17 cellular contexts compared by ENCODE assay signal in the genomic region with DNA sequence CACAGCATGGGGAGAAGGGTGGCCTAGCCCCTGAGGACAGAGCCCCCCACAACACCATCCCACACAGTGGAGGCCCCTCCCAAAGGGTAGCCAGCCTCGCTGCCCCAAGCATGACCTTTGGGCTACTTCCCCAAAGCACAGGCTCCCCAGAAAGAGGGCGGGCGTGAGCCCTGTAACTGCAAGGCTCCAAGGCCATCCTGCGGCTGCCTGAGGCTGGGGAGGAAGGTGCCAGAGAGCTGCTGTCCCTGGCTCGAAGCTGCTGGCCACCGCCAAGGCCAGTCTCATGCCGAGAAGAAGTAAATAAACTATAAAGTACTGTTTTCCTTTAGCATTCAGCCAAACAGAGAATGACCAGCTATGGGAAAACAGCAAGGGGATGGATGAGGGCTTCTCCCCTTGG. TPM values are rescaled to one million over a fixed set of nuclear protein-coding genes. Genes with fewer than 3 reads are reported as not detected.
DNase-seq lines count a peak whose midpoint lies in the region; ATAC-seq and TF ChIP-seq lines count a peak whose summit lies in the region.
"Had no signal": no experiment of that assay in that cellular context is flagged by ENCODE, and none has a peak within 500 bp of the region (broad histone marks: within the 10 kb centered on the region; RNA-seq: fewer than 3 reads in every experiment).

No MANE protein-coding gene starts in this region.

- H3K36me3 Mint-ChIP-seq in CD4-positive, alpha-beta T cell (ENCODE audit: low read depth), result peaks cover 97% of the 10 kb centered on the region

- H3K27me3 ChIP-seq in CD4-positive, alpha-beta T cell (ENCODE audit: control insufficient read depth, insufficient read depth, low read length), result no peaks in the 10 kb centered on the region
- no peaks in the 10 kb centered on the region for H3K27me3 ChIP-seq in effector memory CD4-positive, alpha-beta T cell (replicated peaks; ENCODE audit: control insufficient read depth, insufficient read depth, low read length, poor library complexity, severe bottlenecking)

- H3K4me1 ChIP-seq in effector memory CD4-positive, alpha-beta T cell (ENCODE audit: control insufficient read depth, insufficient read depth, low read length, poor library complexity, severe bottlenecking), result peaks cover 13% of the 10 kb centered on the region
- H3K4me1 ChIP-seq: A549 had no signal

- peak overlapping the region; percentile 20 for H3K27ac Mint-ChIP-seq in CD4-positive, alpha-beta T cell
- H3K27ac Mint-ChIP-seq: B cell had no signal

- intact Hi-C loops in CD4-positive, alpha-beta T cell (cut with DNase I, micrococcal nuclease), result no loop called here
- intact Hi-C loops in sciatic nerve (cut with DNase I), result no loop called here

- no peak for TF ChIP-seq CTCF in CD4-positive, alpha-beta T cell (IDR thresholded peaks at IDR 0.05)

- ATAC-seq in CD4-positive, alpha-beta T cell (ENCODE audit: poor library complexity), result no peak
- ATAC-seq in sciatic nerve, result no peak
- ATAC-seq in GM19463 (IDR thresholded peaks at IDR 0.05; ENCODE audit: unreplicated experiment), result no peak
- ATAC-seq: A549, Panc1 had no signal

- POLR2A ChIA-PET in CD4-positive, alpha-beta T cell (lab: Charles Lee), result interaction anchor here (1.6 kb wide), 1 partner anchor 29 kb away, joined by 5 read pairs; no protein-coding TSS in a partner anchor

- H3K9me3 Mint-ChIP-seq in CD4-positive, alpha-beta T cell, result no peaks in the 10 kb centered on the region

- DNase-seq in CD4-positive, alpha-beta T cell, result no peak
- DNase-seq in UCSD-AML1 (lab: John Stamatoyannopoulos, UW; ENCODE audit: unreplicated experiment) (peak; percentile 26), sciatic nerve (ENCODE audit: low spot score) (peak; percentile 32), SHP77 treated with DMSO at 0.1 percent for 48 hours (lab: John Stamatoyannopoulos, UW) (no peak)
- no peak for DNase-seq in effector memory CD4-positive, alpha-beta T cell
- DNase-seq in activated CD8-positive, alpha-beta memory T cell treated with anti-CD3 and anti-CD28 coated beads for 24 hours, result no peak
- DNase-seq: DMS79, KG1, NCI-H1092 treated with DMSO at 0.1 percent for 48 hours, NCI-H2029 treated with DMSO at 0.1 percent for 48 hours, NCI-H226, NCI-H510A treated with DMSO at 0.1 percent for 48 hours, NCI-H748 treated with DMSO at 0.1 percent for 48 hours had no signal

- peak overlapping the region; percentile 17 for H3K27ac ChIP-seq in CD4-positive, alpha-beta T cell (ENCODE audit: low read depth, low read length)
- H3K27ac ChIP-seq in effector memory CD4-positive, alpha-beta T cell (ENCODE audit: insufficient read depth, low read length, poor library complexity, severe bottlenecking), result peak overlapping the region; percentile 15
- H3K27ac ChIP-seq: A549 had no signal

- CTCF ChIA-PET in CD4-positive, alpha-beta T cell (lab: Charles Lee), result no interaction called here

- H3K36me3 ChIP-seq in effector memory CD4-positive, alpha-beta T cell (ENCODE audit: control insufficient read depth, insufficient read depth, low read length), result peaks cover 97% of the 10 kb centered on the region

- no peak overlapping the region for H3K4me3 Mint-ChIP-seq in CD4-positive, alpha-beta T cell
- H3K4me3 Mint-ChIP-seq: B cell had no signal

- peaks cover 5% of the 10 kb centered on the region for H3K9me3 ChIP-seq in CD4-positive, alpha-beta T cell (ENCODE audit: control insufficient read depth, low read length)
- H3K9me3 ChIP-seq in effector memory CD4-positive, alpha-beta T cell (ENCODE audit: control insufficient read depth, low read length), result no peaks in the 10 kb centered on the region

- H3K4me1 Mint-ChIP-seq in CD4-positive, alpha-beta T cell (ENCODE audit: low read depth), result peaks cover 49% of the 10 kb centered on the region

- H3K4me3 ChIP-seq in effector memory CD4-positive, alpha-beta T cell (ENCODE audit: insufficient read depth, low read depth, low read length, poor library complexity, severe bottlenecking), result no peak overlapping the region
- H3K4me3 ChIP-seq: A549 had no signal

- no peaks in the 10 kb centered on the region for H3K27me3 Mint-ChIP-seq in CD4-positive, alpha-beta T cell

RNA-seq across cellular contexts. Expression of a gene that starts 27.5 kb away (rescaled TPM):
- total RNA-seq in CD4-positive, alpha-beta T cell, result 10 to 100 TPM; 59.7 to 60.8 TPM
- 0.71 TPM for total RNA-seq in sciatic nerve

RNA-seq across cellular contexts. Expression of a gene that starts 35.3 kb away (rescaled TPM):
- total RNA-seq in CD4-positive, alpha-beta T cell, result 1 to 10 TPM; 1.5 TPM
- total RNA-seq in sciatic nerve, result not detected

Comparison
In these comparisons a context has a peak if more than half of its experiments do, and no peak if none do; other contexts are left out.
1. DNase-seq: peak in UCSD-AML1 (single experiment) and sciatic nerve (single experiment); none in CD4-positive, alpha-beta T cell (0 of 10), effector memory CD4-positive, alpha-beta T cell (0 of 3), activated CD8-positive, alpha-beta memory T cell treated with anti-CD3 and anti-CD28 coated beads for 24 hours (single experiment) and SHP77 treated with DMSO at 0.1 percent for 48 hours (single experiment).
2. RNA of a gene that starts 27.5 kb away (total RNA-seq): 59.7 to 60.8 TPM in CD4-positive, alpha-beta T cell; 0.71 TPM in sciatic nerve (single experiment); every median in the first group is over 10 times any median in the second.